Comparison of ENCODE assay signal across 6 cellular contexts in the genomic region with DNA sequence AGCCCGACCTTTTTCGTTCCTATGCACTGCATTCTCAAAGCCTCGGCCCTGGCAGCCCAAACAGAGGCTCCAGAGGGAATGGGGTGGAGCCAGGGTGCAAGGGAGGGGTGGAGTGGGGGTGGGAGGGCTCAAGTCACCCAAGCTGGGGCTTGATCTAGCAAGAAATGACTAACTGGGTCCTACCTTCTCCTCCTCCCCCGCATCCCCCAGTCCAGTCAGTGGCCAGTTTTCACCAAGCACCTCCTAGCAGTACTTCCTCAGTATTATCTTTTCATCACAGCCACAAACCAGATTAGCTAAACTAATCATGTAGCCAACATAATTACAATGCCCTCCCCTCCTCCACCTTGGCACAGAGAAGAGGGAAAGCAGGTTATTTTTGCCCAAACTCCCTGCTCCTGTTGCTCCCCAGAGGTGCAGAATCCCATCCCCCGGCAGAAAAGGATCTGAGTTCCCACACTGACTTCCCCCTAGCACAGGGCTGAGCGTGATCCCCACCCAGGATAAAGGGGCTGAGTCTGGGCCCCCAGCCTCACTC. TPM values are rescaled to one million over a fixed set of nuclear protein-coding genes. Genes with fewer than 3 reads are reported as not detected.
DNase-seq lines count a peak whose midpoint lies in the region; ATAC-seq lines count a peak whose summit lies in the region.

No MANE protein-coding gene starts in this region.

- no peak for ATAC-seq in sciatic nerve
- ATAC-seq in HG03342 (IDR thresholded peaks at IDR 0.05; ENCODE audit: unreplicated experiment), result no peak

- in situ Hi-C loops in ACHN (cut with HindIII; ENCODE audit: low pct_ligation_motif_present, low pct_unique_long_range_greater_than_20kb, low sequenced_read_pairs), result no loop called here

- DNase-seq in ACHN (peak; percentile 51), NCI-H82 treated with DMSO at 0.1 percent for 48 hours (lab: John Stamatoyannopoulos, UW; ENCODE audit: unreplicated experiment) (peak; percentile 50), hepatic stellate cell (ENCODE audit: low spot score) (peak; percentile 76), sciatic nerve (ENCODE audit: low spot score) (no peak)
- no peak for DNase-seq in effector CD4-positive, alpha-beta T cell

- intact Hi-C loops in sciatic nerve (cut with DNase I), result no loop called here

RNA-seq across cellular contexts. Expression of a gene that starts 2.2 kb away (rescaled TPM):
- total RNA-seq in sciatic nerve, result 78.2 TPM

RNA-seq across cellular contexts. Expression of a gene that starts 27.5 kb away (rescaled TPM):
- 12.8 TPM for total RNA-seq in sciatic nerve

RNA-seq across cellular contexts. Expression of a gene that starts 28.5 kb away (rescaled TPM):
- 73.3 TPM for total RNA-seq in sciatic nerve

RNA-seq across cellular contexts. Expression of a gene that starts 49.8 kb away (rescaled TPM):
- 0.09 TPM for total RNA-seq in sciatic nerve

RNA-seq across cellular contexts. Expression of a gene that starts 51.8 kb away (rescaled TPM):
- total RNA-seq in sciatic nerve, result 34.6 TPM

Comparison
In these comparisons a context has a peak if more than half of its experiments do, and no peak if none do; other contexts are left out.
1. DNase-seq: peak in ACHN (single experiment), NCI-H82 treated with DMSO at 0.1 percent for 48 hours (single experiment) and hepatic stellate cell (single experiment); none in effector CD4-positive, alpha-beta T cell (single experiment) and sciatic nerve (single experiment).